In the genomic region with DNA sequence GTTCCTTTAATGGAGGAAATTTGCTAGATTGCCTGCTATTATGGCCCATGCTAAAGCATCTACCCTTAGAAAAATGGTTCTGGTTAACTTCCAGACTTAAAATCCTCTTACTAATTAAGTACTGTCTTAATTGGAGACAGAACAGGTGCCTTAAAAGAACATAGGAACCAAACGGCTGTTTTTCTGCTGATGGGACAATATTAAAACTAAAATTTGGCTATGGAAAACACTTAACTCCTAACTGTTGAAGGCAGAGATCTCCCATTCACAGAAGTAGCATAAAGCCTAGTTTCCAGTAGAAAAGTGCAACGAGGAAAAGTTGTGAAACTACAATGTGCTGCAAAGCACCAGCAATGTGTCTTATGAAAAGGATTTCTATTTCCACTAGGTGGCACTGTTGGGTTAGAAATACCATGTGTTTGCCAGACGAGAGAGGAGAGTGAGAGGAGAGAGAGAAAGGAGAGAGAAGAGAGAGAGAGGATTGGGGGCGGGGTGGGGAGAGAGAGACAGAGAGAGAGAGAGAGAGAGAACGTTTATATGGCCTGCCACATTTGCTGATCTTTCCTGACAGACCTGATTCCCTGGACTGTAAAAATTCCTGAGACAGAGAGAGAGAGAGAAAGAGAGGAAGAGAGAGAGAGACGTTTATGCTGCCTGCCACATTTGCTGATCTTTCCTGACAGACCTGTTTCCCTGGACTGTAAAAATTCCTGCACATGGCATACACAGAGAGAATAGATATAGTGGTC, we compare ENCODE assay signal across 8 cellular contexts. TPM values are rescaled to one million over a fixed set of nuclear protein-coding genes. Genes with fewer than 3 reads are reported as not detected.
DNase-seq lines count a peak whose midpoint lies in the region; ATAC-seq and TF ChIP-seq lines count a peak whose summit lies in the region.

No MANE protein-coding gene starts in this region.

- H3K4me1 ChIP-seq in body of pancreas (no peaks in the 10 kb centered on the region), thoracic aorta (ENCODE audit: control insufficient read depth in 1 of 2, low read depth in 2 of 2) (no peaks in the 10 kb centered on the region)

- H3K4me1 Mint-ChIP-seq in Calu3 (ENCODE audit: low read depth, unreplicated experiment) = peaks cover 10% of the 10 kb centered on the region

- H3K27me3 ChIP-seq in body of pancreas (no peaks in the 10 kb centered on the region), thoracic aorta (replicated peaks; ENCODE audit: insufficient read depth) (no peaks in the 10 kb centered on the region)

- no peaks in the 10 kb centered on the region for H3K9me3 Mint-ChIP-seq in Calu3 (ENCODE audit: low read depth, unreplicated experiment)

- intact Hi-C loops in Calu3 (cut with micrococcal nuclease; ENCODE audit: unreplicated experiment) (no loop called here), body of pancreas (cut with DNase I) (no loop called here)

- BruUV-seq in Calu3 (replicated peaks; lab: Mats Ljungman, UMichigan) = no TSS peak

- CTCF ChIA-PET in Calu3 (lab: Charles Lee) = no interaction called here

- no peak for TF ChIP-seq POLR2A in body of pancreas (IDR thresholded peaks at IDR 0.05)

- H3K27ac ChIP-seq in body of pancreas (no peak overlapping the region), thoracic aorta (no peak overlapping the region)

- peaks cover 18% of the 10 kb centered on the region for H3K27me3 Mint-ChIP-seq in Calu3 (ENCODE audit: unreplicated experiment)

- no peak overlapping the region for H3K4me3 ChIP-seq in body of pancreas
- peak overlapping the region; percentile 34 for H3K4me3 ChIP-seq in thoracic aorta

- H3K36me3 Mint-ChIP-seq in Calu3 (ENCODE audit: insufficient read depth, unreplicated experiment) = no peaks in the 10 kb centered on the region

- 12 to 15% methylated on average over 6 of the region's 6 CpGs for WGBS in body of pancreas, 2 donors

- peak; percentile 9 for DNase-seq in Calu3
- DNase-seq in NCI-H510A (lab: John Stamatoyannopoulos, UW) = peak; percentile 2
- peak in 2 of 4 donors; percentile 10 to 25 for DNase-seq in body of pancreas
- peak; percentile 70 for DNase-seq in islet precursor cell
- no peak for DNase-seq in thoracic aorta (ENCODE audit: low spot score)

- peak overlapping the region; percentile 5 for H3K4me3 Mint-ChIP-seq in Calu3 (ENCODE audit: low read depth, unreplicated experiment)

- H3K27ac Mint-ChIP-seq in Calu3 (ENCODE audit: unreplicated experiment) = peak overlapping the region; percentile 37

- H3K36me3 ChIP-seq in body of pancreas (replicated peaks in 1 of 2; ENCODE audit: insufficient read depth in 1 of 2, low read depth in 2 of 2) (no peaks in the 10 kb centered on the region), thoracic aorta (no peaks in the 10 kb centered on the region)

- TF ChIP-seq CTCF in Calu3 (IDR thresholded peaks at IDR 0.05; ENCODE audit: unreplicated experiment) (peak; percentile 34), body of pancreas (IDR thresholded peaks at IDR 0.05) (peak; percentile 44 to 89 (median 66)), thoracic aorta (IDR thresholded peaks at IDR 0.05) (peak; percentile 50)

- peak; percentile 71 for ATAC-seq in GM18873 (IDR thresholded peaks at IDR 0.05; ENCODE audit: low FRiP score, unreplicated experiment)
- ATAC-seq in HG03159 (IDR thresholded peaks at IDR 0.05; ENCODE audit: unreplicated experiment) = peak; percentile 80
- ATAC-seq in body of pancreas = peak; percentile 76
- ATAC-seq in thoracic aorta (ENCODE audit: insufficient number of reproducible peaks, low FRiP score, low read depth) = no peak
- no peak for ATAC-seq in GM18520 (IDR thresholded peaks at IDR 0.05; ENCODE audit: unreplicated experiment)

- H3K9me3 ChIP-seq in body of pancreas = no peaks in the 10 kb centered on the region
- no peaks in the 10 kb centered on the region for H3K9me3 ChIP-seq in thoracic aorta

RNA-seq across cellular contexts. Expression of a gene that starts 51.5 kb away (rescaled TPM):
- total RNA-seq in Calu3 (2022) (0.09 TPM in 1 of 2 replicates, not detected in the other), body of pancreas (1 to 10 TPM; 1.0 to 5.9 TPM), thoracic aorta (1 to 10 TPM in 1 of 2 donors, under 1 TPM in 1; 0.27 to 2.2 TPM)

Comparison
In these comparisons a context has a peak if more than half of its experiments do, and no peak if none do; other contexts are left out.
1. ATAC-seq: peak in GM18873 (single experiment), HG03159 (single experiment) and body of pancreas (single experiment); none in thoracic aorta (single experiment) and GM18520 (single experiment).
2. Peak in every context shown above with its lines, with median percentiles within 50 percentile points of each other: CTCF ChIP-seq.